ENCODE assay signal across 20 cellular contexts in the genomic region with DNA sequence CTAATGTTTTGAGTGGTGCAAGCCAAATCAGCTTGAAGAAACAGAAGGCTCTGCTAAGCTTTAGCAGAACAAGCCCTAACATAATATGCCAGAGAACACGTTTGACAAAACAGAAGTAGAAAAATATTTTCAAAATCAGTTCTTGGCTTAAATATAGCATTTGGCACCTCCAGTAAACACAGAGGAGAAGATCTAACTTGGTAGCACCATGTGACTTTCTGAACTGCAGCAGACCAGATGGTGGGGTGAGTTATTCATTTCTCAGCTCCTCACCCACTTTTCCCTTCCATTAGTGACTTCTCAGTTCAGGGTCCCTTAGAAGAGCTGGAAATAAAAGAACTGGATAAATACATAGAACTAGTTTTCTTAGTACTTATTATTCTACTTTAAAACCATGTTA.
"Had no signal": no experiment of that assay in that cellular context is flagged by ENCODE, and none has a peak within 500 bp of the region (broad histone marks: within the 10 kb centered on the region; RNA-seq: fewer than 3 reads in every experiment).

No MANE protein-coding gene starts in this region.

- H2AFZ ChIP-seq: parathyroid adenoma had no signal

- H3K36me3 ChIP-seq: breast epithelium, esophagus squamous epithelium, neutrophil had no signal

- H3K4me3 ChIP-seq: breast epithelium, esophagus squamous epithelium, smooth muscle cell had no signal

- H3K9ac ChIP-seq: parathyroid adenoma had no signal

- H3K9me3 ChIP-seq: neutrophil had no signal

- ATAC-seq: activated CD8-positive, alpha-beta memory T cell treated with anti-CD3 and anti-CD28 coated beads, Interleukin-2, amount 10 ng/mL, durations not matched to agents 7 days and 5 days; activated naive CD8-positive, alpha-beta T cell treated with anti-CD3 and anti-CD28 coated beads, Interleukin-2, amount 50 U/mL, for 24 hours; effector memory CD8-positive, alpha-beta T cell; natural killer cell treated with Interleukin-12 subunit alpha and Interleukin-12 subunit beta and Interleukin-15 and Interleukin-18, amount 100 ng/mL, for 72 hours; sciatic nerve; stimulated activated effector memory CD8-positive, alpha-beta T cell treated with anti-CD3 and anti-CD28 coated beads, Interleukin-12 subunit alpha, Interleukin-12 subunit beta, amount 100 ng/mL, for 72 hours; WTC11 had no signal

- H3K27ac ChIP-seq: breast epithelium, esophagus squamous epithelium, neutrophil, parathyroid adenoma had no signal

- H3K4me2 ChIP-seq: smooth muscle cell had no signal

- FAIRE-seq: TTC549 had no signal

- H3K27me3 ChIP-seq: breast epithelium, esophagus squamous epithelium, neutrophil had no signal

- H3K4me1 ChIP-seq: breast epithelium, parathyroid adenoma had no signal

- DNase-seq: activated CD4-positive, alpha-beta memory T cell treated with anti-CD3 and anti-CD28 coated beads, Interleukin-2, amount 10 ng/mL, durations not matched to agents 7 days and 5 days; activated CD4-positive, alpha-beta T cell treated with anti-CD3 and anti-CD28 coated beads for 4 hours; activated CD8-positive, alpha-beta memory T cell treated with anti-CD3 and anti-CD28 coated beads, Interleukin-2, amount 10 ng/mL, durations not matched to agents 7 days and 5 days; activated naive CD4-positive, alpha-beta T cell treated with anti-CD3 and anti-CD28 coated beads, Interleukin-2, amount 10 ng/mL, durations not matched to agents 7 days and 5 days; activated naive CD8-positive, alpha-beta T cell treated with anti-CD3 and anti-CD28 coated beads, Interleukin-2, amount 50 U/mL, for 24 hours; effector memory CD8-positive, alpha-beta T cell; esophagus squamous epithelium; foreskin fibroblast; glutamatergic neuron; mesenchymal stem cell; stimulated activated CD4-positive, alpha-beta T cell treated with anti-CD3 and anti-CD28 coated beads, Interleukin-4, amount 100 ng/mL, for 24 hours had no signal
